In the genomic region with DNA sequence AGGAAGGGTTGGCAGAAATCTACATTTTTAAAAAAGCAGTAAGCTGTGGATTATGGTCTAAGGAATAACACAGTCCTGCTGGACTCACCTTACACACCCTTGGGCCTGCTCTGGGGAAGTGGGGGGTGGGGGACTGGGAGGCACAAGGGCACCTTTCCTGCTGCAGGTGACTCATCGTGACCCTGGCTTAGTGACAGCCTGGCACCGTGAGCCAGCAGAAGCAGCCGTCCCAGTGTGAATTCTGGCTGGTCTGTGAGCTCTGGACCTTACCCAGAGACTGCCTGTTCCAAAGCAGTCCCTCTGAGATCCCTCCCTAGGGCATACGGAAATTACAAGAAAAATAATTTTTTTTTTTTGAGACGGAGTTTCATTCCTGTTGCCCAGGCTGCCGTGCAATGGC, we compare ENCODE assay signal across 10 cellular contexts. TPM values are rescaled to one million over a fixed set of nuclear protein-coding genes. Genes with fewer than 3 reads are reported as not detected.
DNase-seq lines count a peak whose midpoint lies in the region; ATAC-seq and TF ChIP-seq lines count a peak whose summit lies in the region.
"Had no signal": no experiment of that assay in that cellular context is flagged by ENCODE, and none has a peak within 500 bp of the region (broad histone marks: within the 10 kb centered on the region; RNA-seq: fewer than 3 reads in every experiment).

No MANE protein-coding gene starts in this region.

- no peaks in the 10 kb centered on the region for H3K9me3 ChIP-seq in esophagus squamous epithelium
- no peaks in the 10 kb centered on the region for H3K9me3 ChIP-seq in mucosa of rectum (ENCODE audit: control insufficient read depth in 2 of 2, low read length in 2 of 2)
- H3K9me3 ChIP-seq in T-helper 17 cell (ENCODE audit: control insufficient read depth, low read length, poor library complexity, severe bottlenecking), result no peaks in the 10 kb centered on the region

- no peak overlapping the region for H3K27ac Mint-ChIP-seq in T-helper 17 cell
- H3K27ac Mint-ChIP-seq: CD4-positive, CD25-positive, alpha-beta regulatory T cell had no signal

- H3K36me3 ChIP-seq in esophagus squamous epithelium (peaks cover 0 to 15% (median 0%) of the 10 kb centered on the region in 3 donors), mucosa of rectum (ENCODE audit: control insufficient read depth in 2 of 2, insufficient read depth in 2 of 2, low read length in 2 of 2) (peaks cover 9 to 12% of the 10 kb centered on the region in 2 donors)

- ATAC-seq in T-helper 17 cell, result no peak
- no peak for ATAC-seq in HG03196 (IDR thresholded peaks at IDR 0.05; ENCODE audit: unreplicated experiment)

- H3K9ac ChIP-seq in mucosa of rectum (ENCODE audit: low read depth in 1 of 2, low read length in 2 of 2), result peak overlapping the region in 1 of 2 donors; percentile 39

- H3K4me1 ChIP-seq in esophagus squamous epithelium, result peaks cover 16 to 46% (median 19%) of the 10 kb centered on the region in 3 donors
- H3K4me1 ChIP-seq in mucosa of rectum (ENCODE audit: control insufficient read depth in 2 of 2, insufficient read depth in 2 of 2, low read length in 2 of 2), result peaks cover 10 to 19% of the 10 kb centered on the region in 2 donors

- H3K36me3 Mint-ChIP-seq in T-helper 17 cell (ENCODE audit: low read depth), result no peaks in the 10 kb centered on the region
- H3K36me3 Mint-ChIP-seq: CD4-positive, CD25-positive, alpha-beta regulatory T cell had no signal

- DNase-seq in AG10803 (ENCODE audit: low read depth) (peak; percentile 52), NCI-H446 treated with DMSO at 0.1 percent for 48 hours (lab: John Stamatoyannopoulos, UW) (peak; percentile 28), esophagus squamous epithelium (lab: John Stamatoyannopoulos, UW) (no peak), T-helper 17 cell (no peak), NK-92 (lab: John Stamatoyannopoulos, UW; ENCODE audit: unreplicated experiment) (no peak), NCI-H1694 (lab: John Stamatoyannopoulos, UW) (no peak)
- DNase-seq: CD4-positive, CD25-positive, alpha-beta regulatory T cell had no signal

- WGBS in esophagus squamous epithelium, 2 donors, result 12 to 22% methylated on average over 6 of the region's 6 CpGs

- H3K4me1 Mint-ChIP-seq in T-helper 17 cell, result peaks cover 26% of the 10 kb centered on the region

- TF ChIP-seq CTCF in AG10803 (conservative IDR thresholded peaks at IDR 0.05; ENCODE audit: low read length) (no peak), esophagus squamous epithelium (IDR thresholded peaks at IDR 0.05) (no peak)

- H3K4me3 Mint-ChIP-seq in T-helper 17 cell, result no peak overlapping the region

- intact Hi-C loops in esophagus squamous epithelium (cut with DNase I), result no loop called here

- TF ChIP-seq POLR2A in esophagus squamous epithelium (IDR thresholded peaks at IDR 0.05), result no peak

- peak overlapping the region; percentile 6 to 65 (median 45) for H3K27ac ChIP-seq in esophagus squamous epithelium
- peak overlapping the region; percentile 5 to 62 for H3K27ac ChIP-seq in mucosa of rectum (ENCODE audit: low read depth in 2 of 2, low read length in 2 of 2)
- H3K27ac ChIP-seq: VCaP had no signal

- H3K4me3 ChIP-seq in AG10803 (ENCODE audit: low read length), result no peak overlapping the region
- no peak overlapping the region for H3K4me3 ChIP-seq in esophagus squamous epithelium
- no peak overlapping the region for H3K4me3 ChIP-seq in mucosa of rectum (ENCODE audit: low read length in 2 of 2)

- no peaks in the 10 kb centered on the region for H3K27me3 ChIP-seq in esophagus squamous epithelium
- no peaks in the 10 kb centered on the region for H3K27me3 ChIP-seq in mucosa of rectum (ENCODE audit: control insufficient read depth in 2 of 2, insufficient read depth in 2 of 2, low read length in 2 of 2)

- H3K27me3 Mint-ChIP-seq in T-helper 17 cell, result no peaks in the 10 kb centered on the region

RNA-seq across cellular contexts. Expression of a gene that starts 4.2 kb away (rescaled TPM):
- total RNA-seq in esophagus squamous epithelium, result 10 to 100 TPM; 33.8 to 59.3 (median 51.2) TPM
- total RNA-seq in T-helper 17 cell, result 10 to 100 TPM; 14.8 to 17.4 TPM

RNA-seq across cellular contexts. Expression of a gene that starts 32.3 kb away (rescaled TPM):
- total RNA-seq in esophagus squamous epithelium, result 10 to 100 TPM; 62.0 to 80.5 (median 64.2) TPM
- 10 to 100 TPM; 29.5 to 43.1 TPM for total RNA-seq in T-helper 17 cell

RNA-seq across cellular contexts. Expression of a gene that starts 56.2 kb away (rescaled TPM):
- total RNA-seq in esophagus squamous epithelium (10 to 100 TPM; 18.4 to 44.3 (median 35.0) TPM), T-helper 17 cell (100 to 1,000 TPM; 172 to 189 TPM)

Comparison
In these comparisons a context has a peak if more than half of its experiments do, and no peak if none do; other contexts are left out.
1. DNase-seq: peak in AG10803 (single experiment) and NCI-H446 treated with DMSO at 0.1 percent for 48 hours (single experiment); none in esophagus squamous epithelium (single experiment), T-helper 17 cell (0 of 3), NK-92 (single experiment) and NCI-H1694 (single experiment).